Comparison of ENCODE assay signal across 1 cellular context in the genomic region with DNA sequence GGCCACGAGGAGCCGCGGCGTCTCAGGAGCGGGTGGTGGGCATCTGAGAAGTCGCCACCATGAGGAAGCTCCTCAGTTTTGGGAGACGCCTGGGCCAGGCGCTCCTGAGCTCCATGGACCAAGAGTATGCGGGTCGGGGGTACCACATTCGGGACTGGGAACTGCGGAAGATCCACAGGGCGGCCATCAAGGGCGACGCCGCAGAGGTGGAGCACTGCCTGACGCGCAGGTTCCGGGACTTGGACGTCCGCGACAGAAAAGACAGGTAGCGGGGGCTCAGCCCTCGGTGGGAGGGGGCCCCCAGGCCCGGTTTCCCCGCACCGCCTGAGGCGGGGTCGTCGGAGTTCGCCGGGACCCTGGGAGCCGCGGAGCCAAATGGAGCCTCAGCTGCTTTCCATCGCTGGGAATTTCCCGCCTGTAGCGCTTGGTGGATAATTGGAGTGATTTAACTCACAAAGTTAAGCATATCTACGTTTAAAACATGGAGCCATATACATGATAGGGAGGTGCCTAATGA.
TF ChIP-seq lines count a peak whose summit lies in the region.

No MANE protein-coding gene starts in this region.

TF ChIP-seq in SK-N-SH, 30 proteins besides CTCF, POLR2A, EP300 and RAD21 (continued from another document):
- TF ChIP-seq, protein P1, sequence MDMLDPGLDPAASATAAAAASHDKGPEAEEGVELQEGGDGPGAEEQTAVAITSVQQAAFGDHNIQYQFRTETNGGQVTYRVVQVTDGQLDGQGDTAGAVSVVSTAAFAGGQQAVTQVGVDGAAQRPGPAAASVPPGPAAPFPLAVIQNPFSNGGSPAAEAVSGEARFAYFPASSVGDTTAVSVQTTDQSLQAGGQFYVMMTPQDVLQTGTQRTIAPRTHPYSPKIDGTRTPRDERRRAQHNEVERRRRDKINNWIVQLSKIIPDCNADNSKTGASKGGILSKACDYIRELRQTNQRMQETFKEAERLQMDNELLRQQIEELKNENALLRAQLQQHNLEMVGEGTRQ (IDR thresholded peaks at IDR 0.05; ENCODE audit: borderline replicate concordance, low read depth, low read length): no peak
- TF ChIP-seq JUND (IDR thresholded peaks at IDR 0.05) (no peak), TEAD4 (IDR thresholded peaks at IDR 0.05; ENCODE audit: borderline replicate concordance, insufficient read depth) (no peak), NFIC (IDR thresholded peaks at IDR 0.05; ENCODE audit: borderline replicate concordance) (no peak), POLR2AphosphoS5 (IDR thresholded peaks at IDR 0.05; ENCODE audit: low read depth, low read length) (no peak), CHD2 (IDR thresholded peaks at IDR 0.05; ENCODE audit: low read length, partially characterized antibody) (no peak), MXI1 (IDR thresholded peaks at IDR 0.05; ENCODE audit: low read depth, low read length) (no peak), EZH2phosphoT487 (IDR thresholded peaks at IDR 0.05; ENCODE audit: borderline replicate concordance, low read depth) (no peak)
